In genomic region chr17:50347894-50348291, GRCh38 we compare ENCODE assay signal across 1 cellular context.
TF ChIP-seq lines count a peak whose summit lies in the region.

No MANE protein-coding gene starts in this region.

TF ChIP-seq in K562, 482 proteins besides CTCF, POLR2A, EP300 and RAD21:
- TF ChIP-seq MAFK (IDR thresholded peaks at IDR 0.05; ENCODE audit: low read length) (no peak), ZNF24 (IDR thresholded peaks at IDR 0.05) (peak; percentile 85), CEBPB (tag; IDR thresholded peaks at IDR 0.05) (no peak), ZBTB7A (IDR thresholded peaks at IDR 0.05; ENCODE audit: borderline replicate concordance, control insufficient read depth, low read depth, low read length) (no peak), USF1 (CRISPR knock-in tag; IDR thresholded peaks at IDR 0.05) (no peak)
